Comparison of ENCODE assay signal across 25 cellular contexts in the genomic region with DNA sequence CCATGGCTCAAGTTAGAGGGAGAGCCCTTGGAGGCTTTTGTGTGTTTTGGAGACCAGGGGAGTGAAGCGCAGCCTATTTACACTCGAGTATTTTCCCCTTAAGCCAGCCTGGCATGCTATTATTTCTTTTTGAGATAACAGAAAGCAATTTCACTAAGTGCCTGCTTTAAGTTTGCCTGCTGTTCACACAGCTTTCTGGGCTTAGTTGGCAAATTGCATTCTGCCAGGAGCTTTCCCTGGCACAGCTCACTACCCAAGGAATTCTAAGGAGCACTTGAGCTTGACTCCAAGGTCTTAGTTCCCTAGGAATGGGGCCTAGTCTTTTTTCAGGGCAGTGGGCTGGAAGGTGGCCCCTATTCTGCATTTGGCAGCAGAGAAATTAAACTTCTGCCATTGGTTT. TPM values are rescaled to one million over a fixed set of nuclear protein-coding genes. Genes with fewer than 3 reads are reported as not detected.
DNase-seq lines count a peak whose midpoint lies in the region; ATAC-seq and TF ChIP-seq lines count a peak whose summit lies in the region.
"Had no signal": no experiment of that assay in that cellular context is flagged by ENCODE, and none has a peak within 500 bp of the region (broad histone marks: within the 10 kb centered on the region; RNA-seq: fewer than 3 reads in every experiment).

No MANE protein-coding gene starts in this region.

- peak; percentile 69 for DNase-seq in D341Med (ENCODE audit: low spot score)
- peak; percentile 34 for DNase-seq in NCI-H2227 (lab: John Stamatoyannopoulos, UW; ENCODE audit: unreplicated experiment)
- DNase-seq in fibroblast of the aortic adventitia (ENCODE audit: low read depth) = peak; percentile 39
- DNase-seq in stomach = peak; percentile 46
- no peak for DNase-seq in NCI-H748 treated with DMSO at 0.1 percent for 48 hours (lab: John Stamatoyannopoulos, UW)
- DNase-seq: activated CD4-positive, alpha-beta T cell treated with anti-CD3 and anti-CD28 coated beads, Interleukin-2, amount 50 U/mL, for 48 hours; activated effector memory CD4-positive, alpha-beta T cell treated with Interleukin-2 at 50 U/mL for 16 hours; activated naive CD8-positive, alpha-beta T cell treated with anti-CD3 and anti-CD28 coated beads, Interleukin-2, amount 10 ng/mL, durations not matched to agents 7 days and 5 days; brain microvascular endothelial cell; effector memory CD8-positive, alpha-beta T cell; esophagus squamous epithelium; gastrocnemius medialis; GM23248; left ventricle myocardium inferior; mucosa of descending colon; NCI-H2081 treated with DMSO at 0.1 percent for 48 hours; NCI-H510A; PC-9; SIG-M5; T-cell; uterus had no signal

- H3K27ac ChIP-seq in stomach = peak overlapping the region; percentile 14 to 59 (median 47)
- H3K27ac ChIP-seq: brain microvascular endothelial cell, esophagus squamous epithelium, gastrocnemius medialis, GM23248, left ventricle myocardium inferior, parathyroid adenoma, PC-9, uterus had no signal

- H3K27me3 ChIP-seq in stomach = no peaks in the 10 kb centered on the region
- H3K27me3 ChIP-seq: brain microvascular endothelial cell, esophagus squamous epithelium, gastrocnemius medialis, uterus had no signal

- no peak overlapping the region for H3K4me3 ChIP-seq in fibroblast of the aortic adventitia (ENCODE audit: low read depth, low read length)
- H3K4me3 ChIP-seq in stomach = no peak overlapping the region
- H3K4me3 ChIP-seq: esophagus squamous epithelium, gastrocnemius medialis, GM23248, left ventricle myocardium inferior, mucosa of descending colon, PC-9, uterus had no signal

- H3K4me1 ChIP-seq in stomach = peaks cover under 1 to 43% (median 23%) of the 10 kb centered on the region in 4 donors
- H3K4me1 ChIP-seq: parathyroid adenoma, uterus had no signal

- intact Hi-C loops in stomach (cut with DNase I; ENCODE audit: low total_unique reads) = loop anchor here (10.0 kb wide), 1 partner anchor 146 kb away; no protein-coding TSS in a partner anchor

- H3K36me3 ChIP-seq in stomach = peaks cover 0 to 4% (median 3%) of the 10 kb centered on the region in 4 donors
- H3K36me3 ChIP-seq: brain microvascular endothelial cell, gastrocnemius medialis, left ventricle myocardium inferior, uterus had no signal

- no peak for TF ChIP-seq POLR2A in stomach (IDR thresholded peaks at IDR 0.05)

- 26 to 49% (median 40%) methylated on average over 2 of the region's 2 CpGs for WGBS in stomach, 5 donors

- ATAC-seq in GM19463 (IDR thresholded peaks at IDR 0.05; ENCODE audit: unreplicated experiment) (no peak), HG02759 (IDR thresholded peaks at IDR 0.05; ENCODE audit: unreplicated experiment) (no peak)
- ATAC-seq: effector memory CD8-positive, alpha-beta T cell; gastrocnemius medialis; mucosa of descending colon; sciatic nerve; T-cell had no signal

- no peak for TF ChIP-seq EP300 in stomach (IDR thresholded peaks at IDR 0.05)

- H3K9me3 ChIP-seq in stomach = no peaks in the 10 kb centered on the region
- H3K9me3 ChIP-seq: esophagus squamous epithelium, gastrocnemius medialis, left ventricle myocardium inferior, mucosa of descending colon, uterus had no signal

- TF ChIP-seq CTCF in fibroblast of the aortic adventitia (IDR thresholded peaks at IDR 0.05; ENCODE audit: insufficient read depth, low read length) (no peak), stomach (IDR thresholded peaks at IDR 0.05) (no peak)

RNA-seq across cellular contexts. Expression of a gene that starts 19.0 kb away (rescaled TPM):
- 57.4 and 85.9 TPM in 2 replicates for total RNA-seq in fibroblast of the aortic adventitia (ENCODE audit: low replicate concordance)
- total RNA-seq in stomach = 100 to 1,000 TPM in 2 of 5 donors, 10 to 100 TPM in 3; 50.4 to 185 (median 75.5) TPM
- 10 to 100 TPM in 1 of 3 donors, 1 to 10 TPM in 2; 9.0 to 14.2 (median 9.7) TPM for polyA plus RNA-seq in stomach
